In the genomic region with DNA sequence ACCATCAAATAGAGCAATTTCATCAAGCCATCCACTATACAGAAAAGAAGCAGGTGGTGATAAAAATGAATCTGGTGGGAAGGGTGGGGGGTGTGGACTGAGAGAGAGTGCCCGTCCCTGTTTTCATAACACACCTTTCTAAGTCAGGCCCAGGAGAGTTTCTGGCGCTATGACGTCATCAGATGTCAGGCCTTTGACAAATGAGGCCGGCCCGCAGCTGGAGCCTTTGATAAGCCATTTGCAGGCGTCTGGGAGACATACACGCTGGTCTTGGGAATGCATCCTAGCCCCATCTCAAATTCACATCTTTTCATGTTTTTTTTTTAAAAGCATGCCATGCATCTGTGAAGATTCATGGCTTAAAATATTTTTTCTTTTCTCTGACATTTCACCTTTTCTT, we compare ENCODE assay signal across 1 cellular context.
TF ChIP-seq lines count a peak whose summit lies in the region.

No MANE protein-coding gene starts in this region.

TF ChIP-seq in K562, 482 proteins besides CTCF, POLR2A, EP300 and RAD21 (continued from another document and continues in another):
- TF ChIP-seq, protein P1, sequence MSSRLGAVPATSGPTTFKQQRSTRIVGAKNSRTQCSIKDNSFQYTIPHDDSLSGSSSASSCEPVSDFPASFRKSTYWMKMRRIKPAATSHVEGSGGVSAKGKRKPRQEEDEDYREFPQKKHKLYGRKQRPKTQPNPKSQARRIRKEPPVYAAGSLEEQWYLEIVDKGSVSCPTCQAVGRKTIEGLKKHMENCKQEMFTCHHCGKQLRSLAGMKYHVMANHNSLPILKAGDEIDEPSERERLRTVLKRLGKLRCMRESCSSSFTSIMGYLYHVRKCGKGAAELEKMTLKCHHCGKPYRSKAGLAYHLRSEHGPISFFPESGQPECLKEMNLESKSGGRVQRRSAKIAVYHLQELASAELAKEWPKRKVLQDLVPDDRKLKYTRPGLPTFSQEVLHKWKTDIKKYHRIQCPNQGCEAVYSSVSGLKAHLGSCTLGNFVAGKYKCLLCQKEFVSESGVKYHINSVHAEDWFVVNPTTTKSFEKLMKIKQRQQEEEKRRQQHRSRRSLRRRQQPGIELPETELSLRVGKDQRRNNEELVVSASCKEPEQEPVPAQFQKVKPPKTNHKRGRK (tag; IDR thresholded peaks at IDR 0.05): no peak
- TF ChIP-seq CTBP1 (IDR thresholded peaks at IDR 0.05; ENCODE audit: borderline replicate concordance) (peak; percentile 22; the same call in 1 of the 2 replicates), TBP (optimal IDR thresholded peaks at IDR 0.05; ENCODE audit: low read depth, low read length) (no peak), RFX1 (IDR thresholded peaks at IDR 0.05) (no peak), MIER1 (IDR thresholded peaks at IDR 0.05; ENCODE audit: low read depth) (no peak), SMARCC2 (IDR thresholded peaks at IDR 0.05; ENCODE audit: low read depth) (peak; percentile 72; the same call in 1 of the 2 replicates), FOXJ3 (CRISPR knock-in tag; IDR thresholded peaks at IDR 0.05) (no peak), ZNF57 (CRISPR knock-in tag; IDR thresholded peaks at IDR 0.05) (no peak), ZC3H8 (IDR thresholded peaks at IDR 0.05) (no peak), NR4A1 (CRISPR knock-in tag; IDR thresholded peaks at IDR 0.05) (no peak), NR4A1 (tag; IDR thresholded peaks at IDR 0.05) (no peak), PRMT5 (CRISPR knock-in tag; IDR thresholded peaks at IDR 0.05) (no peak), SAP30 (IDR thresholded peaks at IDR 0.05; ENCODE audit: borderline replicate concordance, insufficient read depth, low read depth, low read length, poor library complexity, severe bottlenecking) (no peak), ZKSCAN1 (IDR thresholded peaks at IDR 0.05; ENCODE audit: low read depth, low read length) (no peak), NFE2 (IDR thresholded peaks at IDR 0.05; ENCODE audit: low read depth) (no peak), NCOA1 (IDR thresholded peaks at IDR 0.05; ENCODE audit: low read depth) (peak; percentile 77), KHSRP (IDR thresholded peaks at IDR 0.05) (peak; percentile 91), ZNF282 (CRISPR knock-in tag; IDR thresholded peaks at IDR 0.05) (no peak), ZNF431 (CRISPR knock-in tag; IDR thresholded peaks at IDR 0.05) (no peak), JUN (IDR thresholded peaks at IDR 0.05; ENCODE audit: borderline replicate concordance, low read depth, low read length) (peak; percentile 96), JUN (CRISPR knock-in tag; IDR thresholded peaks at IDR 0.05; ENCODE audit: borderline replicate concordance) (no peak), RFX7 (CRISPR knock-in tag; IDR thresholded peaks at IDR 0.05) (no peak), HDAC3 (IDR thresholded peaks at IDR 0.05; ENCODE audit: borderline replicate concordance, partially characterized antibody) (peak; percentile 72), TEAD1 (CRISPR knock-in tag; IDR thresholded peaks at IDR 0.05) (peak in 1 of 2 experiments; percentile 84; a peak in 2 of 4 replicates), IFI16 (CRISPR knock-in tag; IDR thresholded peaks at IDR 0.05) (no peak), HMG20A (CRISPR knock-in tag; conservative IDR thresholded peaks at IDR 0.05) (no peak), SMARCA4 (IDR thresholded peaks at IDR 0.05) (peak; percentile 91), ASH1L (IDR thresholded peaks at IDR 0.05; ENCODE audit: borderline replicate concordance, low read depth, partially characterized antibody) (no peak), MYC (IDR thresholded peaks at IDR 0.05; ENCODE audit: low read depth, low read length) (no peak), MYC (CRISPR knock-in tag; IDR thresholded peaks at IDR 0.05; ENCODE audit: borderline replicate concordance, low read depth) (no peak), ETV5 (CRISPR knock-in tag; IDR thresholded peaks at IDR 0.05; ENCODE audit: low read depth) (no peak), ILK (tag; IDR thresholded peaks at IDR 0.05; ENCODE audit: borderline replicate concordance, low read depth) (no peak), ZNF384 (IDR thresholded peaks at IDR 0.05; ENCODE audit: low read depth, low read length) (peak; percentile 88), ZNF780A (CRISPR knock-in tag; IDR thresholded peaks at IDR 0.05) (no peak), TGIF2 (CRISPR knock-in tag; IDR thresholded peaks at IDR 0.05) (no peak), RFX5 (IDR thresholded peaks at IDR 0.05; ENCODE audit: low read depth, low read length) (0 out of 2 replicates have a peak, but pooled peaks have one; percentile 35)
- TF ChIP-seq, protein P2, sequence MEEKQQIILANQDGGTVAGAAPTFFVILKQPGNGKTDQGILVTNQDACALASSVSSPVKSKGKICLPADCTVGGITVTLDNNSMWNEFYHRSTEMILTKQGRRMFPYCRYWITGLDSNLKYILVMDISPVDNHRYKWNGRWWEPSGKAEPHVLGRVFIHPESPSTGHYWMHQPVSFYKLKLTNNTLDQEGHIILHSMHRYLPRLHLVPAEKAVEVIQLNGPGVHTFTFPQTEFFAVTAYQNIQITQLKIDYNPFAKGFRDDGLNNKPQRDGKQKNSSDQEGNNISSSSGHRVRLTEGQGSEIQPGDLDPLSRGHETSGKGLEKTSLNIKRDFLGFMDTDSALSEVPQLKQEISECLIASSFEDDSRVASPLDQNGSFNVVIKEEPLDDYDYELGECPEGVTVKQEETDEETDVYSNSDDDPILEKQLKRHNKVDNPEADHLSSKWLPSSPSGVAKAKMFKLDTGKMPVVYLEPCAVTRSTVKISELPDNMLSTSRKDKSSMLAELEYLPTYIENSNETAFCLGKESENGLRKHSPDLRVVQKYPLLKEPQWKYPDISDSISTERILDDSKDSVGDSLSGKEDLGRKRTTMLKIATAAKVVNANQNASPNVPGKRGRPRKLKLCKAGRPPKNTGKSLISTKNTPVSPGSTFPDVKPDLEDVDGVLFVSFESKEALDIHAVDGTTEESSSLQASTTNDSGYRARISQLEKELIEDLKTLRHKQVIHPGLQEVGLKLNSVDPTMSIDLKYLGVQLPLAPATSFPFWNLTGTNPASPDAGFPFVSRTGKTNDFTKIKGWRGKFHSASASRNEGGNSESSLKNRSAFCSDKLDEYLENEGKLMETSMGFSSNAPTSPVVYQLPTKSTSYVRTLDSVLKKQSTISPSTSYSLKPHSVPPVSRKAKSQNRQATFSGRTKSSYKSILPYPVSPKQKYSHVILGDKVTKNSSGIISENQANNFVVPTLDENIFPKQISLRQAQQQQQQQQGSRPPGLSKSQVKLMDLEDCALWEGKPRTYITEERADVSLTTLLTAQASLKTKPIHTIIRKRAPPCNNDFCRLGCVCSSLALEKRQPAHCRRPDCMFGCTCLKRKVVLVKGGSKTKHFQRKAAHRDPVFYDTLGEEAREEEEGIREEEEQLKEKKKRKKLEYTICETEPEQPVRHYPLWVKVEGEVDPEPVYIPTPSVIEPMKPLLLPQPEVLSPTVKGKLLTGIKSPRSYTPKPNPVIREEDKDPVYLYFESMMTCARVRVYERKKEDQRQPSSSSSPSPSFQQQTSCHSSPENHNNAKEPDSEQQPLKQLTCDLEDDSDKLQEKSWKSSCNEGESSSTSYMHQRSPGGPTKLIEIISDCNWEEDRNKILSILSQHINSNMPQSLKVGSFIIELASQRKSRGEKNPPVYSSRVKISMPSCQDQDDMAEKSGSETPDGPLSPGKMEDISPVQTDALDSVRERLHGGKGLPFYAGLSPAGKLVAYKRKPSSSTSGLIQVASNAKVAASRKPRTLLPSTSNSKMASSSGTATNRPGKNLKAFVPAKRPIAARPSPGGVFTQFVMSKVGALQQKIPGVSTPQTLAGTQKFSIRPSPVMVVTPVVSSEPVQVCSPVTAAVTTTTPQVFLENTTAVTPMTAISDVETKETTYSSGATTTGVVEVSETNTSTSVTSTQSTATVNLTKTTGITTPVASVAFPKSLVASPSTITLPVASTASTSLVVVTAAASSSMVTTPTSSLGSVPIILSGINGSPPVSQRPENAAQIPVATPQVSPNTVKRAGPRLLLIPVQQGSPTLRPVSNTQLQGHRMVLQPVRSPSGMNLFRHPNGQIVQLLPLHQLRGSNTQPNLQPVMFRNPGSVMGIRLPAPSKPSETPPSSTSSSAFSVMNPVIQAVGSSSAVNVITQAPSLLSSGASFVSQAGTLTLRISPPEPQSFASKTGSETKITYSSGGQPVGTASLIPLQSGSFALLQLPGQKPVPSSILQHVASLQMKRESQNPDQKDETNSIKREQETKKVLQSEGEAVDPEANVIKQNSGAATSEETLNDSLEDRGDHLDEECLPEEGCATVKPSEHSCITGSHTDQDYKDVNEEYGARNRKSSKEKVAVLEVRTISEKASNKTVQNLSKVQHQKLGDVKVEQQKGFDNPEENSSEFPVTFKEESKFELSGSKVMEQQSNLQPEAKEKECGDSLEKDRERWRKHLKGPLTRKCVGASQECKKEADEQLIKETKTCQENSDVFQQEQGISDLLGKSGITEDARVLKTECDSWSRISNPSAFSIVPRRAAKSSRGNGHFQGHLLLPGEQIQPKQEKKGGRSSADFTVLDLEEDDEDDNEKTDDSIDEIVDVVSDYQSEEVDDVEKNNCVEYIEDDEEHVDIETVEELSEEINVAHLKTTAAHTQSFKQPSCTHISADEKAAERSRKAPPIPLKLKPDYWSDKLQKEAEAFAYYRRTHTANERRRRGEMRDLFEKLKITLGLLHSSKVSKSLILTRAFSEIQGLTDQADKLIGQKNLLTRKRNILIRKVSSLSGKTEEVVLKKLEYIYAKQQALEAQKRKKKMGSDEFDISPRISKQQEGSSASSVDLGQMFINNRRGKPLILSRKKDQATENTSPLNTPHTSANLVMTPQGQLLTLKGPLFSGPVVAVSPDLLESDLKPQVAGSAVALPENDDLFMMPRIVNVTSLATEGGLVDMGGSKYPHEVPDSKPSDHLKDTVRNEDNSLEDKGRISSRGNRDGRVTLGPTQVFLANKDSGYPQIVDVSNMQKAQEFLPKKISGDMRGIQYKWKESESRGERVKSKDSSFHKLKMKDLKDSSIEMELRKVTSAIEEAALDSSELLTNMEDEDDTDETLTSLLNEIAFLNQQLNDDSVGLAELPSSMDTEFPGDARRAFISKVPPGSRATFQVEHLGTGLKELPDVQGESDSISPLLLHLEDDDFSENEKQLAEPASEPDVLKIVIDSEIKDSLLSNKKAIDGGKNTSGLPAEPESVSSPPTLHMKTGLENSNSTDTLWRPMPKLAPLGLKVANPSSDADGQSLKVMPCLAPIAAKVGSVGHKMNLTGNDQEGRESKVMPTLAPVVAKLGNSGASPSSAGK (IDR thresholded peaks at IDR 0.05): no peak
- TF ChIP-seq, protein P3, sequence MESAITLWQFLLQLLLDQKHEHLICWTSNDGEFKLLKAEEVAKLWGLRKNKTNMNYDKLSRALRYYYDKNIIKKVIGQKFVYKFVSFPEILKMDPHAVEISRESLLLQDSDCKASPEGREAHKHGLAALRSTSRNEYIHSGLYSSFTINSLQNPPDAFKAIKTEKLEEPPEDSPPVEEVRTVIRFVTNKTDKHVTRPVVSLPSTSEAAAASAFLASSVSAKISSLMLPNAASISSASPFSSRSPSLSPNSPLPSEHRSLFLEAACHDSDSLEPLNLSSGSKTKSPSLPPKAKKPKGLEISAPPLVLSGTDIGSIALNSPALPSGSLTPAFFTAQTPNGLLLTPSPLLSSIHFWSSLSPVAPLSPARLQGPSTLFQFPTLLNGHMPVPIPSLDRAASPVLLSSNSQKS (CRISPR knock-in tag; IDR thresholded peaks at IDR 0.05): no peak
- TF ChIP-seq, protein P4, sequence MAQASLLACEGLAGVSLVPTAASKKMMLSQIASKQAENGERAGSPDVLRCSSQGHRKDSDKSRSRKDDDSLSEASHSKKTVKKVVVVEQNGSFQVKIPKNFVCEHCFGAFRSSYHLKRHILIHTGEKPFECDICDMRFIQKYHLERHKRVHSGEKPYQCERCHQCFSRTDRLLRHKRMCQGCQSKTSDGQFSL (CRISPR knock-in tag; IDR thresholded peaks at IDR 0.05): no peak
- TF ChIP-seq, protein P4 (tag; IDR thresholded peaks at IDR 0.05): no peak
- TF ChIP-seq, protein P5, sequence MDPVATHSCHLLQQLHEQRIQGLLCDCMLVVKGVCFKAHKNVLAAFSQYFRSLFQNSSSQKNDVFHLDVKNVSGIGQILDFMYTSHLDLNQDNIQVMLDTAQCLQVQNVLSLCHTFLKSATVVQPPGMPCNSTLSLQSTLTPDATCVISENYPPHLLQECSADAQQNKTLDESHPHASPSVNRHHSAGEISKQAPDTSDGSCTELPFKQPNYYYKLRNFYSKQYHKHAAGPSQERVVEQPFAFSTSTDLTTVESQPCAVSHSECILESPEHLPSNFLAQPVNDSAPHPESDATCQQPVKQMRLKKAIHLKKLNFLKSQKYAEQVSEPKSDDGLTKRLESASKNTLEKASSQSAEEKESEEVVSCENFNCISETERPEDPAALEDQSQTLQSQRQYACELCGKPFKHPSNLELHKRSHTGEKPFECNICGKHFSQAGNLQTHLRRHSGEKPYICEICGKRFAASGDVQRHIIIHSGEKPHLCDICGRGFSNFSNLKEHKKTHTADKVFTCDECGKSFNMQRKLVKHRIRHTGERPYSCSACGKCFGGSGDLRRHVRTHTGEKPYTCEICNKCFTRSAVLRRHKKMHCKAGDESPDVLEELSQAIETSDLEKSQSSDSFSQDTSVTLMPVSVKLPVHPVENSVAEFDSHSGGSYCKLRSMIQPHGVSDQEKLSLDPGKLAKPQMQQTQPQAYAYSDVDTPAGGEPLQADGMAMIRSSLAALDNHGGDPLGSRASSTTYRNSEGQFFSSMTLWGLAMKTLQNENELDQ (CRISPR knock-in tag; IDR thresholded peaks at IDR 0.05; ENCODE audit: borderline replicate concordance): no peak
- TF ChIP-seq, protein P6, sequence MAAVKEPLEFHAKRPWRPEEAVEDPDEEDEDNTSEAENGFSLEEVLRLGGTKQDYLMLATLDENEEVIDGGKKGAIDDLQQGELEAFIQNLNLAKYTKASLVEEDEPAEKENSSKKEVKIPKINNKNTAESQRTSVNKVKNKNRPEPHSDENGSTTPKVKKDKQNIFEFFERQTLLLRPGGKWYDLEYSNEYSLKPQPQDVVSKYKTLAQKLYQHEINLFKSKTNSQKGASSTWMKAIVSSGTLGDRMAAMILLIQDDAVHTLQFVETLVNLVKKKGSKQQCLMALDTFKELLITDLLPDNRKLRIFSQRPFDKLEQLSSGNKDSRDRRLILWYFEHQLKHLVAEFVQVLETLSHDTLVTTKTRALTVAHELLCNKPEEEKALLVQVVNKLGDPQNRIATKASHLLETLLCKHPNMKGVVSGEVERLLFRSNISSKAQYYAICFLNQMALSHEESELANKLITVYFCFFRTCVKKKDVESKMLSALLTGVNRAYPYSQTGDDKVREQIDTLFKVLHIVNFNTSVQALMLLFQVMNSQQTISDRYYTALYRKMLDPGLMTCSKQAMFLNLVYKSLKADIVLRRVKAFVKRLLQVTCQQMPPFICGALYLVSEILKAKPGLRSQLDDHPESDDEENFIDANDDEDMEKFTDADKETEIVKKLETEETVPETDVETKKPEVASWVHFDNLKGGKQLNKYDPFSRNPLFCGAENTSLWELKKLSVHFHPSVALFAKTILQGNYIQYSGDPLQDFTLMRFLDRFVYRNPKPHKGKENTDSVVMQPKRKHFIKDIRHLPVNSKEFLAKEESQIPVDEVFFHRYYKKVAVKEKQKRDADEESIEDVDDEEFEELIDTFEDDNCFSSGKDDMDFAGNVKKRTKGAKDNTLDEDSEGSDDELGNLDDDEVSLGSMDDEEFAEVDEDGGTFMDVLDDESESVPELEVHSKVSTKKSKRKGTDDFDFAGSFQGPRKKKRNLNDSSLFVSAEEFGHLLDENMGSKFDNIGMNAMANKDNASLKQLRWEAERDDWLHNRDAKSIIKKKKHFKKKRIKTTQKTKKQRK (IDR thresholded peaks at IDR 0.05; ENCODE audit: borderline replicate concordance, low read depth, low read length): no peak
